ENCODE assay signal across 1 cellular context in genomic region chr17:2029911-2030778, GRCh38.
A peak's percentile ranks its signal among the peaks of the same experiment; 100 is the strongest.
TF ChIP-seq lines count a peak whose summit lies in the region.

TSS of gene DPH1 (plus strand) at chr17:2030153. CDS start at chr17:2030170, 17 bp downstream.

TF ChIP-seq in K562, 482 proteins besides CTCF, POLR2A, EP300 and RAD21 (continued from another document and continues in another):
- TF ChIP-seq JUN (IDR thresholded peaks at IDR 0.05; ENCODE audit: borderline replicate concordance, low read depth, low read length) (peak; percentile 16; the same call in 1 of the 2 replicates), JUN (CRISPR knock-in tag; IDR thresholded peaks at IDR 0.05; ENCODE audit: borderline replicate concordance) (0 out of 2 replicates have a peak, but pooled peaks have one; percentile 17), SMAD4 (CRISPR knock-in tag; conservative IDR thresholded peaks at IDR 0.05) (no peak), MIER1 (IDR thresholded peaks at IDR 0.05; ENCODE audit: low read depth) (no peak), NCOA1 (IDR thresholded peaks at IDR 0.05; ENCODE audit: low read depth) (no peak), ELF1 (tag; IDR thresholded peaks at IDR 0.05) (no peak), CHD7 (IDR thresholded peaks at IDR 0.05; ENCODE audit: low read depth, low read length) (no peak), FOXM1 (IDR thresholded peaks at IDR 0.05; ENCODE audit: low read depth) (peak; percentile 75; the same call in 1 of the 2 replicates), FOXM1 (CRISPR knock-in tag; IDR thresholded peaks at IDR 0.05; ENCODE audit: low read depth) (no peak), MNT (conservative IDR thresholded peaks at IDR 0.05) (peak; percentile 92 to 98), E2F5 (CRISPR knock-in tag; IDR thresholded peaks at IDR 0.05) (no peak), ZNF511 (CRISPR knock-in tag; IDR thresholded peaks at IDR 0.05) (no peak), HLTF (IDR thresholded peaks at IDR 0.05) (no peak), POLR2AphosphoS5 (IDR thresholded peaks at IDR 0.05; ENCODE audit: control insufficient read depth, insufficient read depth, low read depth, low read length) (0 out of 2 replicates have a peak, but pooled peaks have one; percentile 41), MTA2 (IDR thresholded peaks at IDR 0.05; ENCODE audit: low read depth) (no peak), EZH2 (IDR thresholded peaks at IDR 0.05; ENCODE audit: borderline replicate concordance, low read depth, low read length) (no peak), BMI1 (IDR thresholded peaks at IDR 0.05; ENCODE audit: low read length) (no peak), NFYB (IDR thresholded peaks at IDR 0.05; ENCODE audit: extremely low read depth, insufficient read length) (no peak), ZBTB49 (CRISPR knock-in tag; IDR thresholded peaks at IDR 0.05; ENCODE audit: borderline replicate concordance) (no peak), RERE (CRISPR knock-in tag; IDR thresholded peaks at IDR 0.05; ENCODE audit: borderline replicate concordance) (no peak), SAP30 (IDR thresholded peaks at IDR 0.05; ENCODE audit: borderline replicate concordance, insufficient read depth, low read depth, low read length, poor library complexity, severe bottlenecking) (peak; percentile 98), SPI1 (IDR thresholded peaks at IDR 0.05; ENCODE audit: borderline replicate concordance, low read depth, low read length) (no peak), ZNF766 (CRISPR knock-in tag; conservative IDR thresholded peaks at IDR 0.05) (no peak), ZNF282 (CRISPR knock-in tag; IDR thresholded peaks at IDR 0.05) (no peak), NCOA4 (IDR thresholded peaks at IDR 0.05; ENCODE audit: partially characterized antibody) (peak; percentile 95), NR2C2 (CRISPR knock-in tag; IDR thresholded peaks at IDR 0.05) (no peak), NR2C2 (tag; IDR thresholded peaks at IDR 0.05) (peak; percentile 41; the same call in 1 of the 2 replicates), MYBL2 (IDR thresholded peaks at IDR 0.05; ENCODE audit: low read depth) (no peak), MYBL2 (CRISPR knock-in tag; IDR thresholded peaks at IDR 0.05; ENCODE audit: borderline replicate concordance) (no peak), FOXK1 (CRISPR knock-in tag; IDR thresholded peaks at IDR 0.05; ENCODE audit: borderline replicate concordance) (no peak), CEBPB (tag; IDR thresholded peaks at IDR 0.05) (no peak), KDM2B (CRISPR knock-in tag; IDR thresholded peaks at IDR 0.05) (no peak), SOX6 (IDR thresholded peaks at IDR 0.05) (no peak), NBN (IDR thresholded peaks at IDR 0.05; ENCODE audit: low read depth) (0 out of 2 replicates have a peak, but pooled peaks have one; percentile 20), HINFP (tag; conservative IDR thresholded peaks at IDR 0.05; ENCODE audit: low read depth) (no peak), GTF2F1 (IDR thresholded peaks at IDR 0.05; ENCODE audit: low read depth, low read length) (no peak), TARDBP (IDR thresholded peaks at IDR 0.05) (no peak), SRSF9 (IDR thresholded peaks at IDR 0.05; ENCODE audit: borderline replicate concordance, low read depth, low read length) (no peak)
